ENCODE assay signal across 20 cellular contexts in genomic region chr1:241503444-241503843, GRCh38. TPM values are rescaled to one million over a fixed set of nuclear protein-coding genes. Genes with fewer than 3 reads are reported as not detected.
DNase-seq lines count a peak whose midpoint lies in the region; ATAC-seq lines count a peak whose summit lies in the region.
"Had no signal": no experiment of that assay in that cellular context is flagged by ENCODE, and none has a peak within 500 bp of the region (broad histone marks: within the 10 kb centered on the region; RNA-seq: fewer than 3 reads in every experiment).

No MANE protein-coding gene starts in this region.

- no peaks in the 10 kb centered on the region for H3K27me3 Mint-ChIP-seq in activated CD4-positive, alpha-beta T cell treated with anti-CD3 and anti-CD28 coated beads, Interleukin-2, amount 10 ng/mL, durations not matched to agents 24 days and 14 days
- H3K27me3 Mint-ChIP-seq in memory B cell, result no peaks in the 10 kb centered on the region
- H3K27me3 Mint-ChIP-seq in stimulated activated naive CD8-positive, alpha-beta T cell treated with anti-CD3 and anti-CD28 coated beads, Interleukin-15, Interleukin-2, amounts not matched to agents 100 ng/mL and 50 ng/mL, for 24 hours, result no peaks in the 10 kb centered on the region
- H3K27me3 Mint-ChIP-seq: CD4-positive, alpha-beta memory T cell had no signal

- peaks cover 15% of the 10 kb centered on the region for H3K4me1 Mint-ChIP-seq in activated CD4-positive, alpha-beta T cell treated with anti-CD3 and anti-CD28 coated beads, Interleukin-2, amount 10 ng/mL, durations not matched to agents 24 days and 14 days
- H3K4me1 Mint-ChIP-seq in memory B cell, result no peaks in the 10 kb centered on the region
- peaks cover 15% of the 10 kb centered on the region for H3K4me1 Mint-ChIP-seq in stimulated activated naive CD8-positive, alpha-beta T cell treated with anti-CD3 and anti-CD28 coated beads, Interleukin-15, Interleukin-2, amounts not matched to agents 100 ng/mL and 50 ng/mL, for 24 hours (ENCODE audit: low read depth)
- H3K4me1 Mint-ChIP-seq: H9 had no signal

- DNase-seq in activated CD4-positive, alpha-beta T cell treated with anti-CD3 and anti-CD28 coated beads, Interleukin-2, amount 10 ng/mL, durations not matched to agents 24 days and 14 days, result no peak
- DNase-seq in activated CD4-positive, alpha-beta T cell treated with anti-CD3 and anti-CD28 coated beads for 4 hours, result no peak
- peak; percentile 38 for DNase-seq in stimulated activated CD4-positive, alpha-beta T cell treated with anti-CD3 and anti-CD28 coated beads, Interleukin-1b, Interleukin-23, amount 100 ng/mL, for 48 hours
- DNase-seq in stimulated activated CD4-positive, alpha-beta T cell treated with anti-CD3 and anti-CD28 coated beads, Interleukin-4, amount 100 ng/mL, for 4 hours, result no peak
- DNase-seq in memory B cell (ENCODE audit: low spot score in 2 of 2), result no peak
- no peak for DNase-seq in NCI-H146 treated with DMSO at 0.1 percent for 48 hours (lab: John Stamatoyannopoulos, UW; ENCODE audit: unreplicated experiment)
- DNase-seq: CD4-positive, alpha-beta memory T cell; DMS153; GF-D8; H9; MV-4-11; NCI-H1417; NCI-H187 treated with DMSO at 0.1 percent for 48 hours; NCI-H345; NCI-H524 treated with DMSO at 0.1 percent for 48 hours; PC-3; RPMI8226 had no signal

- H3K9me3 Mint-ChIP-seq in activated CD4-positive, alpha-beta T cell treated with anti-CD3 and anti-CD28 coated beads, Interleukin-2, amount 10 ng/mL, durations not matched to agents 24 days and 14 days, result no peaks in the 10 kb centered on the region
- H3K9me3 Mint-ChIP-seq in memory B cell, result no peaks in the 10 kb centered on the region
- no peaks in the 10 kb centered on the region for H3K9me3 Mint-ChIP-seq in stimulated activated naive CD8-positive, alpha-beta T cell treated with anti-CD3 and anti-CD28 coated beads, Interleukin-15, Interleukin-2, amounts not matched to agents 100 ng/mL and 50 ng/mL, for 24 hours
- H3K9me3 Mint-ChIP-seq: CD4-positive, alpha-beta memory T cell; H9 had no signal

- intact Hi-C loops in activated CD4-positive, alpha-beta T cell treated with anti-CD3 and anti-CD28 coated beads, Interleukin-2, amount 10 ng/mL, durations not matched to agents 24 days and 14 days (cut with micrococcal nuclease), result no loop called here

- H3K36me3 Mint-ChIP-seq in activated CD4-positive, alpha-beta T cell treated with anti-CD3 and anti-CD28 coated beads, Interleukin-2, amount 10 ng/mL, durations not matched to agents 24 days and 14 days (ENCODE audit: low read depth), result peaks cover 60% of the 10 kb centered on the region
- peaks cover 34% of the 10 kb centered on the region for H3K36me3 Mint-ChIP-seq in memory B cell
- H3K36me3 Mint-ChIP-seq in stimulated activated naive CD8-positive, alpha-beta T cell treated with anti-CD3 and anti-CD28 coated beads, Interleukin-15, Interleukin-2, amounts not matched to agents 100 ng/mL and 50 ng/mL, for 24 hours (ENCODE audit: low read depth), result peaks cover 76% of the 10 kb centered on the region

- ATAC-seq in memory B cell (ENCODE audit: low read depth) (no peak), HG02970 (IDR thresholded peaks at IDR 0.05; ENCODE audit: low FRiP score, unreplicated experiment) (no peak)
- ATAC-seq: PC-3 had no signal

- H3K27ac Mint-ChIP-seq in activated CD4-positive, alpha-beta T cell treated with anti-CD3 and anti-CD28 coated beads, Interleukin-2, amount 10 ng/mL, durations not matched to agents 24 days and 14 days, result peak overlapping the region; percentile 43
- peak overlapping the region; percentile 11 for H3K27ac Mint-ChIP-seq in memory B cell
- peak overlapping the region; percentile 33 for H3K27ac Mint-ChIP-seq in stimulated activated naive CD8-positive, alpha-beta T cell treated with anti-CD3 and anti-CD28 coated beads, Interleukin-15, Interleukin-2, amounts not matched to agents 100 ng/mL and 50 ng/mL, for 24 hours
- H3K27ac Mint-ChIP-seq: CD4-positive, alpha-beta memory T cell; H9 had no signal

- H3K4me3 Mint-ChIP-seq in activated CD4-positive, alpha-beta T cell treated with anti-CD3 and anti-CD28 coated beads, Interleukin-2, amount 10 ng/mL, durations not matched to agents 24 days and 14 days, result no peak overlapping the region
- H3K4me3 Mint-ChIP-seq in memory B cell, result no peak overlapping the region
- H3K4me3 Mint-ChIP-seq in stimulated activated naive CD8-positive, alpha-beta T cell treated with anti-CD3 and anti-CD28 coated beads, Interleukin-15, Interleukin-2, amounts not matched to agents 100 ng/mL and 50 ng/mL, for 24 hours, result no peak overlapping the region
- H3K4me3 Mint-ChIP-seq: CD4-positive, alpha-beta memory T cell; H9 had no signal

RNA-seq across cellular contexts. Expression of gene FH, which starts 16.1 kb away (rescaled TPM):
- total RNA-seq in activated CD4-positive, alpha-beta T cell treated with anti-CD3 and anti-CD28 coated beads, Interleukin-2, amount 10 ng/mL, durations not matched to agents 24 days and 14 days, result 98.6 and 103 TPM in 2 replicates

RNA-seq across cellular contexts. Expression of gene KMO, which starts 28.7 kb away (rescaled TPM):
- 0.09 TPM in 1 of 2 replicates, not detected in the other for total RNA-seq in activated CD4-positive, alpha-beta T cell treated with anti-CD3 and anti-CD28 coated beads, Interleukin-2, amount 10 ng/mL, durations not matched to agents 24 days and 14 days
- total RNA-seq: H9, HT1080 had no signal
